ENCODE assay signal across 1 cellular context in genomic region chr11:117827521-117828511, GRCh38.
TF ChIP-seq lines count a peak whose summit lies in the region.

No MANE protein-coding gene starts in this region.

TF ChIP-seq in K562, 482 proteins besides CTCF, POLR2A, EP300 and RAD21:
- TF ChIP-seq ADNP (tag; IDR thresholded peaks at IDR 0.05) (0 out of 2 replicates have a peak, but pooled peaks have one; percentile 51), RBM25 (IDR thresholded peaks at IDR 0.05; ENCODE audit: low read depth, low read length, severe bottlenecking) (peak; percentile 42), XRCC3 (IDR thresholded peaks at IDR 0.05) (no peak), ZNF695 (CRISPR knock-in tag; IDR thresholded peaks at IDR 0.05) (no peak), ESRRA (IDR thresholded peaks at IDR 0.05; ENCODE audit: borderline replicate concordance, low read depth) (peak; percentile 61; the same call in 1 of the 2 replicates), KDM1A (IDR thresholded peaks at IDR 0.05) (peak; percentile 16 to 24; a peak in 1 of 4 replicates)
